Comparison of ENCODE assay signal across 9 cellular contexts in the genomic region with DNA sequence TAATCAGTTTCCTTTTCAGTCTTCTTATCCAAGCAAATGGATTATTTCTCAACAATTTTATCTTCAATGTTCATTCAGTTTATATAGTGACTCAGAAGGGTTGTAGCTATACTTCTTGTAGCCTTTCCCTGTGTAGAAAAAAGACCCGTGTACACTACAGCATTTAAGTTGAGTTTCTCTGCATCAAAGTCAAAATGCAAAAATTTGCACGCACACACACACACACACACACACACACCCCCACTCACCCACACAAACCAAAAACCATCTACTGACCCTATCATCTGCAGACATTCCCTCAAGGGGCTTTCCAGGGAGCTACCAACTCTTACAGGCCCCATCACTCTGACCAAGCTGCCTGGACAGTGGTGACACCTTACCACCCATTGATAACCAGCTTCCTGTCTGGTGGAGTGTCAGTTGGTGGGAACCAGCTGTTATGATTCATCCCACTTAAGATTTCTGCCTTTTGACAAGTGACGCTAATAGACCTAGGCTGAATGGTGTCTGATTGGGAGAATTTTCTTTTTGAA. TPM values are rescaled to one million over a fixed set of nuclear protein-coding genes. Genes with fewer than 3 reads are reported as not detected.
A peak's percentile ranks its signal among the peaks of the same experiment; 100 is the strongest.
DNase-seq lines count a peak whose midpoint lies in the region; ATAC-seq and TF ChIP-seq lines count a peak whose summit lies in the region.
"Had no signal": no experiment of that assay in that cellular context is flagged by ENCODE, and none has a peak within 500 bp of the region (broad histone marks: within the 10 kb centered on the region; RNA-seq: fewer than 3 reads in every experiment).

No MANE protein-coding gene starts in this region.

- H3K4me3 ChIP-seq in fibroblast of pulmonary artery (replicated peaks; ENCODE audit: low read depth, low read length), result no peak overlapping the region

- DNase-seq in GM13976 (ENCODE audit: low spot score), result peak; percentile 54
- DNase-seq in M059J (ENCODE audit: low read depth), result peak; percentile 83
- DNase-seq in fibroblast of pulmonary artery (ENCODE audit: low read depth), result peak; percentile 86
- DNase-seq in activated CD4-positive, CD25-positive, alpha-beta regulatory T cell treated with anti-CD3 and anti-CD28 coated beads, Interleukin-2, amount 50 U/mL, for 72 hours, result no peak
- no peak for DNase-seq in type B pancreatic cell (ENCODE audit: extremely low spot score, unreplicated experiment)
- DNase-seq in RPMI8226, result no peak

- no peaks in the 10 kb centered on the region for H3K36me3 Mint-ChIP-seq in type B pancreatic cell
- H3K36me3 Mint-ChIP-seq: activated naive CD4-positive, alpha-beta T cell treated with anti-CD3 and anti-CD28 coated beads, Interleukin-2, amount 50 U/mL, for 72 hours had no signal

- ATAC-seq in GM21717 (IDR thresholded peaks at IDR 0.05; ENCODE audit: unreplicated experiment) (peak; percentile 92), GM19395 (IDR thresholded peaks at IDR 0.05; ENCODE audit: unreplicated experiment) (no peak)

- no peak for TF ChIP-seq CTCF in GM13976 (IDR thresholded peaks at IDR 0.05; ENCODE audit: borderline replicate concordance, control extremely low read depth, extremely low read depth, insufficient read depth, missing control alignments)
- TF ChIP-seq CTCF in fibroblast of pulmonary artery (IDR thresholded peaks at IDR 0.05; ENCODE audit: low read length, missing control alignments), result no peak
- no peak for TF ChIP-seq CTCF in type B pancreatic cell (conservative IDR thresholded peaks at IDR 0.05)

- H3K9me3 Mint-ChIP-seq in type B pancreatic cell, result no peaks in the 10 kb centered on the region

- H3K4me3 Mint-ChIP-seq in type B pancreatic cell, result no peak overlapping the region

- in situ Hi-C loops in GM13976 (cut with MboI; ENCODE audit: low sequenced_read_pairs, unreplicated experiment), result no loop called here

- H3K27me3 Mint-ChIP-seq in type B pancreatic cell, result no peaks in the 10 kb centered on the region

- no peak overlapping the region for H3K27ac Mint-ChIP-seq in type B pancreatic cell
- H3K27ac Mint-ChIP-seq: activated naive CD4-positive, alpha-beta T cell treated with anti-CD3 and anti-CD28 coated beads, Interleukin-2, amount 50 U/mL, for 72 hours had no signal

- no peaks in the 10 kb centered on the region for H3K4me1 Mint-ChIP-seq in type B pancreatic cell (ENCODE audit: unreplicated experiment)

RNA-seq across cellular contexts. Expression of a gene that starts 12.2 kb away (rescaled TPM):
- 220 and 238 TPM in 2 replicates for total RNA-seq in M059J (2014; rRNA removed; shearing (Covaris generic))
- 33.9 and 55.3 TPM in 2 replicates for total RNA-seq in type B pancreatic cell (ENCODE audit: low replicate concordance)

Comparison
In these comparisons a context has a peak if more than half of its experiments do, and no peak if none do; other contexts are left out.
1. DNase-seq: peak in GM13976 (single experiment), M059J (single experiment) and fibroblast of pulmonary artery (single experiment); none in activated CD4-positive, CD25-positive, alpha-beta regulatory T cell treated with anti-CD3 and anti-CD28 coated beads, Interleukin-2, amount 50 U/mL, for 72 hours (single experiment), type B pancreatic cell (single experiment) and RPMI8226 (single experiment).